28 cellular contexts compared by ENCODE assay signal in the genomic region with DNA sequence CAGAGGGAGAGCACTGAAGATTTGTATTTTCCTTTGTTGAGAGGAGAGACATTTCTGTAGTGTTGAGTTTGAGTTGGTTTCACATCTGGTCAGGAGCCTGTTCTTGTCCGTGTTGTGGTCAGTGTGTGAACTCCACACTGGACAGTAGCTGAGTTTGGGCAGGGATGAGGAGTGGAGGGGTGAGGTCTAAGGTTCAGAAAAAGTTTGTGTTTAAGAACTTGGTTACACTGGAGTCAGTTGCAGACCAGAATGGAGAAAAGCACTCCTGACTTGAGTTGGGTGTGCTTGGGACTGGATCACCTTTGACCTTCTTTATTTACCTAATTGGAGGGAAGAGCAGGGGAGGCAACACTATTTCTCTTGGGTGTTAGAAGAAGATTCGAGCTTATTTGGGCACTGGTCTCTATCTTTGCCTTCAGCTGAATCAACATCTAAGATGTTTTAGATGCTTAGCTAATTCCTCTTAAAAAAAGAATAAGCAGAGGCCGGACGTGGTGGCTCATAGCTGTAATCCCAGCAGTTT. TPM values are rescaled to one million over a fixed set of nuclear protein-coding genes. Genes with fewer than 3 reads are reported as not detected.
DNase-seq lines count a peak whose midpoint lies in the region; ATAC-seq, FAIRE-seq and TF ChIP-seq lines count a peak whose summit lies in the region.
"Had no signal": no experiment of that assay in that cellular context is flagged by ENCODE, and none has a peak within 500 bp of the region (broad histone marks: within the 10 kb centered on the region; RNA-seq: fewer than 3 reads in every experiment).

No MANE protein-coding gene starts in this region.

- H3K36me3 Mint-ChIP-seq in activated CD4-positive, alpha-beta memory T cell treated with anti-CD3 and anti-CD28 coated beads, Interleukin-2, amount 10 ng/mL, durations not matched to agents 7 days and 5 days (ENCODE audit: low read depth): no peaks in the 10 kb centered on the region
- H3K36me3 Mint-ChIP-seq: CD8-positive, alpha-beta T cell had no signal

- H3K4me3 ChIP-seq in HepG2 (replicated peaks in 1 of 3; ENCODE audit: insufficient read depth in 1 of 3, low read depth in 2 of 3, low read length in 3 of 3) (no peak overlapping the region), right lobe of liver (no peak overlapping the region)
- H3K4me3 ChIP-seq: A549; BLaER1 treated with 17β-estradiol and CSF1 and Interleukin-3, amounts not matched to agents 10 nM and 100 nM; GM12878 had no signal

- no peak overlapping the region for H3K27ac Mint-ChIP-seq in activated CD4-positive, alpha-beta memory T cell treated with anti-CD3 and anti-CD28 coated beads, Interleukin-2, amount 10 ng/mL, durations not matched to agents 7 days and 5 days
- H3K27ac Mint-ChIP-seq: B cell; CD4-positive, alpha-beta T cell; CD8-positive, alpha-beta T cell had no signal

- H3K27ac ChIP-seq in HepG2 (ENCODE audit: extremely low read length, insufficient read depth, low read length) (no peak overlapping the region), right lobe of liver (peak overlapping the region in 1 of 3 donors; percentile 70)
- H3K27ac ChIP-seq: 22Rv1; A549; BLaER1 treated with 17β-estradiol and CSF1 and Interleukin-3, amounts not matched to agents 10 nM and 100 nM; C4-2B had no signal

- H3K9me3 ChIP-seq in HepG2 (ENCODE audit: low read length): peaks cover 19% of the 10 kb centered on the region; the same call in 1 of the 2 replicates
- H3K9me3 ChIP-seq in right lobe of liver: no peaks in the 10 kb centered on the region

- H2AFZ ChIP-seq in HepG2 (ENCODE audit: low read length): no peak overlapping the region

- H4K20me1 ChIP-seq in HepG2 (ENCODE audit: insufficient read depth, low read length): no peaks in the 10 kb centered on the region
- H4K20me1 ChIP-seq: BLaER1 treated with 17β-estradiol and CSF1 and Interleukin-3, amounts not matched to agents 10 nM and 100 nM had no signal

- DNase-seq in HepG2 (ENCODE audit: low spot score) (no peak), right lobe of liver (no peak), islet precursor cell (peak; percentile 7), sciatic nerve (ENCODE audit: low spot score) (no peak)
- DNase-seq in activated CD4-positive, alpha-beta memory T cell treated with anti-CD3 and anti-CD28 coated beads, Interleukin-2, amount 10 ng/mL, durations not matched to agents 7 days and 5 days: no peak
- no peak for DNase-seq in activated T-cell treated with anti-CD3 and anti-CD28 coated beads, Interleukin-2, amount 50 U/mL, for 48 hours
- DNase-seq: AML-193; CD4-positive, alpha-beta T cell; CD8-positive, alpha-beta T cell; DMS 273 treated with DMSO at 0.1 percent for 48 hours; DMS153; DMS53; DMS79; DND-41; EL; GDM1 had no signal

- H3K4me2 ChIP-seq in HepG2 (ENCODE audit: low read depth, low read length): no peak overlapping the region
- H3K4me2 ChIP-seq: A549; BLaER1 treated with 17β-estradiol and CSF1 and Interleukin-3, amounts not matched to agents 10 nM and 100 nM had no signal

- POLR2A ChIA-PET in HepG2 (lab: Yijun Ruan, JAX): interaction anchor here (2.7 kb wide), 1 partner anchor 9 kb away, joined by 28 read pairs; a partner anchor contains a TSS
- POLR2A ChIA-PET in activated CD4-positive, alpha-beta memory T cell treated with anti-CD3 and anti-CD28 coated beads, Interleukin-2, amount 10 ng/mL, durations not matched to agents 7 days and 5 days (lab: Charles Lee): no interaction called here

- in situ Hi-C loops in HepG2 (cut with HindIII; ENCODE audit: extremely low pct_ligation_motif_present, low pct_unique_long_range_greater_than_20kb): no loop called here

- peaks cover 9% of the 10 kb centered on the region for H3K79me2 ChIP-seq in HepG2 (ENCODE audit: insufficient read depth, low read length)

- 76% methylated on average over 4 of the region's 4 CpGs for WGBS in HepG2 (ENCODE audit: low lambda C conversion rate)
- 71% methylated on average over 3 of the region's 4 CpGs for WGBS in right lobe of liver (ENCODE audit: insufficient coverage, low coverage, low lambda C conversion rate, missing lambda C conversion rate)

- H3K27me3 Mint-ChIP-seq in activated CD4-positive, alpha-beta memory T cell treated with anti-CD3 and anti-CD28 coated beads, Interleukin-2, amount 10 ng/mL, durations not matched to agents 7 days and 5 days: peaks cover 1% of the 10 kb centered on the region

- H3K4me1 Mint-ChIP-seq in activated CD4-positive, alpha-beta memory T cell treated with anti-CD3 and anti-CD28 coated beads, Interleukin-2, amount 10 ng/mL, durations not matched to agents 7 days and 5 days: no peaks in the 10 kb centered on the region
- H3K4me1 Mint-ChIP-seq: B cell had no signal

- no peak; the same call in 2 of the 3 replicates for ATAC-seq in HepG2
- no peak for ATAC-seq in right lobe of liver
- ATAC-seq in sciatic nerve: peak; percentile 22
- ATAC-seq: A549; CD8-positive, alpha-beta T cell; GM12878 had no signal

- FAIRE-seq in HepG2 (lab: Jason Lieb, UNC): peak; percentile 67
- FAIRE-seq: A549, GM12878, GM12892, GM18507 had no signal

- peaks cover 6% of the 10 kb centered on the region for H3K9me3 Mint-ChIP-seq in activated CD4-positive, alpha-beta memory T cell treated with anti-CD3 and anti-CD28 coated beads, Interleukin-2, amount 10 ng/mL, durations not matched to agents 7 days and 5 days

- no TSS peak for BruUV-seq in HepG2 (replicated peaks; lab: Mats Ljungman, UMichigan)

- TF ChIP-seq EP300 in HepG2 (IDR thresholded peaks at IDR 0.05; ENCODE audit: low read depth in 2 of 2, low read length in 2 of 2): no peak
- TF ChIP-seq EP300 in HepG2 (CRISPR knock-in tag; IDR thresholded peaks at IDR 0.05; ENCODE audit: borderline replicate concordance): no peak

- no peak overlapping the region for H3K9ac ChIP-seq in HepG2 (ENCODE audit: insufficient read depth, low read depth, low read length)
- H3K9ac ChIP-seq: BLaER1 treated with 17β-estradiol and CSF1 and Interleukin-3, amounts not matched to agents 10 nM and 100 nM had no signal

- H3K4me3 Mint-ChIP-seq in activated CD4-positive, alpha-beta memory T cell treated with anti-CD3 and anti-CD28 coated beads, Interleukin-2, amount 10 ng/mL, durations not matched to agents 7 days and 5 days: no peak overlapping the region
- H3K4me3 Mint-ChIP-seq: B cell; CD4-positive, alpha-beta T cell; CD8-positive, alpha-beta T cell had no signal

- peaks cover 71% of the 10 kb centered on the region for H3K4me1 ChIP-seq in HepG2 (ENCODE audit: insufficient read depth, low read length)
- H3K4me1 ChIP-seq in right lobe of liver: peaks cover 0 to 69% (median 16%) of the 10 kb centered on the region in 4 donors
- H3K4me1 ChIP-seq: A549; BLaER1 treated with 17β-estradiol and CSF1 and Interleukin-3, amounts not matched to agents 10 nM and 100 nM had no signal

- CTCF ChIA-PET in HepG2 (lab: Yijun Ruan, JAX; ENCODE audit: low intra/inter-chr PET ratio, low total read pairs): no interaction called here
- CTCF ChIA-PET in activated CD4-positive, alpha-beta memory T cell treated with anti-CD3 and anti-CD28 coated beads, Interleukin-2, amount 10 ng/mL, durations not matched to agents 7 days and 5 days (lab: Charles Lee): no interaction called here

- H3K27me3 ChIP-seq in HepG2 (ENCODE audit: control insufficient read depth in 1 of 2, insufficient read depth in 2 of 2, low read length in 2 of 2) (no peaks in the 10 kb centered on the region), right lobe of liver (no peaks in the 10 kb centered on the region)
- H3K27me3 ChIP-seq: BLaER1 treated with 17β-estradiol and CSF1 and Interleukin-3, amounts not matched to agents 10 nM and 100 nM had no signal

- no peak for TF ChIP-seq CTCF in HepG2 (CRISPR knock-in tag; IDR thresholded peaks at IDR 0.05)
- no peak for TF ChIP-seq CTCF in right lobe of liver (IDR thresholded peaks at IDR 0.05)

- TF ChIP-seq POLR2A in HepG2 (IDR thresholded peaks at IDR 0.05; ENCODE audit: insufficient read depth in 1 of 2, low read depth in 2 of 2, low read length in 2 of 2): no peak
- TF ChIP-seq POLR2A in right lobe of liver (IDR thresholded peaks at IDR 0.05): no peak

- H3K36me3 ChIP-seq in HepG2 (replicated peaks in 1 of 2; ENCODE audit: control insufficient read depth in 1 of 2, insufficient read depth in 2 of 2, low read length in 2 of 2) (peaks cover 2 to 3% of the 10 kb centered on the region in 2 experiments; a peak in 3 of 5 replicates), right lobe of liver (peaks cover 0 to 2% (median 0%) of the 10 kb centered on the region in 4 donors)
- H3K36me3 ChIP-seq: BLaER1 treated with 17β-estradiol and CSF1 and Interleukin-3, amounts not matched to agents 10 nM and 100 nM had no signal

- no peak for TF ChIP-seq RAD21 in HepG2 (CRISPR knock-in tag; IDR thresholded peaks at IDR 0.05)

- intact Hi-C loops in HepG2 (cut with micrococcal nuclease; ENCODE audit: unreplicated experiment): no loop called here
- intact Hi-C loops in right lobe of liver (cut with DNase I): no loop called here
- intact Hi-C loops in sciatic nerve (cut with DNase I): no loop called here

RNA-seq across cellular contexts. Expression of a gene that starts 8.9 kb away (rescaled TPM):
- total RNA-seq in HepG2 (2016; rRNA removed; fragmentation: Illumina TruSeq; extraction: Trizol): 19.3 and 22.0 TPM in 2 replicates
- 70.4 and 78.7 TPM in 2 replicates for total RNA-seq in HepG2 (2016; cell fraction: cytosol; rRNA removed; fragmentation: Illumina TruSeq; extraction: Trizol; ENCODE audit: low read depth)
- total RNA-seq in HepG2 (2016; cell fraction: insoluble cytoplasmic fraction; rRNA removed; fragmentation: Illumina TruSeq; extraction: Trizol): 20.0 and 23.4 TPM in 2 replicates
- total RNA-seq in HepG2 (2016; cell fraction: membrane; rRNA removed; fragmentation: Illumina TruSeq; extraction: Trizol): 36.7 and 40.7 TPM in 2 replicates
- 27.3 and 38.1 TPM in 2 replicates for total RNA-seq in HepG2 (2016; cell fraction: nucleus; rRNA removed; fragmentation: Illumina TruSeq; extraction: Trizol)
- polyA plus RNA-seq in HepG2 (2011; rRNA removed): 13.4 and 17.7 TPM in 2 replicates
- polyA plus RNA-seq in HepG2 (2011; cell fraction: cytosol; rRNA removed): 18.1 and 21.4 TPM in 2 replicates
- 10.7 and 11.9 TPM in 2 replicates for polyA plus RNA-seq in HepG2 (2011; cell fraction: nucleus; rRNA removed)
- 14.6 and 23.3 TPM in 2 replicates for polyA plus RNA-seq in HepG2 (2012)
- polyA plus RNA-seq in HepG2 (2016; cell fraction: cytosol; fragmentation: Illumina TruSeq; extraction: Trizol; ENCODE audit: low read depth): 51.8 and 58.1 TPM in 2 replicates
- 25.9 and 29.7 TPM in 2 replicates for polyA plus RNA-seq in HepG2 (2016; cell fraction: insoluble cytoplasmic fraction; fragmentation: Illumina TruSeq; extraction: Trizol; ENCODE audit: low read depth)
- 28.6 and 35.5 TPM in 2 replicates for polyA plus RNA-seq in HepG2 (2016; cell fraction: membrane; fragmentation: Illumina TruSeq; extraction: Trizol; ENCODE audit: low read depth)
- 9.9 and 22.8 TPM in 2 replicates for polyA plus RNA-seq in HepG2 (2016; cell fraction: nucleus; fragmentation: Illumina TruSeq; extraction: Trizol; ENCODE audit: insufficient read depth, low read depth)
- 4.1 and 25.5 TPM in 2 replicates for polyA minus RNA-seq in HepG2 (2011; rRNA and poly(A)+ RNA removed; ENCODE audit: low replicate concordance)
- 5.1 and 7.5 TPM in 2 replicates for polyA minus RNA-seq in HepG2 (2011; cell fraction: cytosol; rRNA and poly(A)+ RNA removed)
- polyA minus RNA-seq in HepG2 (2011; cell fraction: nucleus; rRNA and poly(A)+ RNA removed): 58.6 and 83.8 TPM in 2 replicates
- total RNA-seq in right lobe of liver: 10 to 100 TPM in 5 of 6 experiments, 1 to 10 TPM in 1; 9.9 to 19.9 (median 16.3) TPM
- total RNA-seq in sciatic nerve: 16.6 TPM
- total RNA-seq in activated CD4-positive, alpha-beta memory T cell treated with anti-CD3 and anti-CD28 coated beads, Interleukin-2, amount 10 ng/mL, durations not matched to agents 7 days and 5 days: not detected
- total RNA-seq: A172; B cell; CD4-positive, alpha-beta T cell; CD8-positive, alpha-beta T cell; Daoy; G401 had no signal
- polyA plus RNA-seq: BJ had no signal

RNA-seq across cellular contexts. Expression of a gene that starts 38.8 kb away (rescaled TPM):
- total RNA-seq in HepG2 (2016; rRNA removed; fragmentation: Illumina TruSeq; extraction: Trizol): 5.8 and 8.3 TPM in 2 replicates
- 1.8 and 1.9 TPM in 2 replicates for total RNA-seq in HepG2 (2016; cell fraction: cytosol; rRNA removed; fragmentation: Illumina TruSeq; extraction: Trizol; ENCODE audit: low read depth)
- 5.6 and 8.5 TPM in 2 replicates for total RNA-seq in HepG2 (2016; cell fraction: insoluble cytoplasmic fraction; rRNA removed; fragmentation: Illumina TruSeq; extraction: Trizol)
- 6.0 and 6.3 TPM in 2 replicates for total RNA-seq in HepG2 (2016; cell fraction: membrane; rRNA removed; fragmentation: Illumina TruSeq; extraction: Trizol)
- 8.7 TPM in 2 replicates for total RNA-seq in HepG2 (2016; cell fraction: nucleus; rRNA removed; fragmentation: Illumina TruSeq; extraction: Trizol)
- polyA plus RNA-seq in HepG2 (2011; rRNA removed): 2.7 and 4.0 TPM in 2 replicates
- polyA plus RNA-seq in HepG2 (2011; cell fraction: cytosol; rRNA removed): 2.4 and 4.0 TPM in 2 replicates
- polyA plus RNA-seq in HepG2 (2011; cell fraction: nucleus; rRNA removed): 15.1 and 19.3 TPM in 2 replicates
- 9.8 and 13.3 TPM in 2 replicates for polyA plus RNA-seq in HepG2 (2012)
- 1.3 and 1.4 TPM in 2 replicates for polyA plus RNA-seq in HepG2 (2016; cell fraction: cytosol; fragmentation: Illumina TruSeq; extraction: Trizol; ENCODE audit: low read depth)
- polyA plus RNA-seq in HepG2 (2016; cell fraction: insoluble cytoplasmic fraction; fragmentation: Illumina TruSeq; extraction: Trizol; ENCODE audit: low read depth): 13.9 and 16.9 TPM in 2 replicates
- polyA plus RNA-seq in HepG2 (2016; cell fraction: membrane; fragmentation: Illumina TruSeq; extraction: Trizol; ENCODE audit: low read depth): 4.1 and 4.2 TPM in 2 replicates
- 25.1 and 25.7 TPM in 2 replicates for polyA plus RNA-seq in HepG2 (2016; cell fraction: nucleus; fragmentation: Illumina TruSeq; extraction: Trizol; ENCODE audit: insufficient read depth, low read depth)
- polyA minus RNA-seq in HepG2 (2011; rRNA and poly(A)+ RNA removed; ENCODE audit: low replicate concordance): 1.0 and 15.3 TPM in 2 replicates
- polyA minus RNA-seq in HepG2 (2011; cell fraction: cytosol; rRNA and poly(A)+ RNA removed): 10.1 and 11.8 TPM in 2 replicates
- polyA minus RNA-seq in HepG2 (2011; cell fraction: nucleus; rRNA and poly(A)+ RNA removed): 7.0 and 10.7 TPM in 2 replicates
- total RNA-seq in right lobe of liver: 1 to 10 TPM; 2.9 to 7.1 (median 5.4) TPM
- 30.2 TPM for total RNA-seq in sciatic nerve
- total RNA-seq in activated CD4-positive, alpha-beta memory T cell treated with anti-CD3 and anti-CD28 coated beads, Interleukin-2, amount 10 ng/mL, durations not matched to agents 7 days and 5 days: under 1 TPM; 0.23 to 0.35 TPM
- total RNA-seq: B cell; CD8-positive, alpha-beta T cell had no signal

Comparison
In these comparisons a context has a peak if more than half of its experiments do, and no peak if none do; other contexts are left out.
1. RNA of a gene that starts 8.9 kb away (total RNA-seq): 19.3 to 78.7 TPM in HepG2, 9.9 to 19.9 TPM in right lobe of liver and 16.6 TPM in sciatic nerve (single experiment); not detected in activated CD4-positive, alpha-beta memory T cell treated with anti-CD3 and anti-CD28 coated beads, Interleukin-2, amount 10 ng/mL, durations not matched to agents 7 days and 5 days; every median in the first group is over 10 times any median in the second.